ENCODE assay signal across 1 cellular context in the genomic region with DNA sequence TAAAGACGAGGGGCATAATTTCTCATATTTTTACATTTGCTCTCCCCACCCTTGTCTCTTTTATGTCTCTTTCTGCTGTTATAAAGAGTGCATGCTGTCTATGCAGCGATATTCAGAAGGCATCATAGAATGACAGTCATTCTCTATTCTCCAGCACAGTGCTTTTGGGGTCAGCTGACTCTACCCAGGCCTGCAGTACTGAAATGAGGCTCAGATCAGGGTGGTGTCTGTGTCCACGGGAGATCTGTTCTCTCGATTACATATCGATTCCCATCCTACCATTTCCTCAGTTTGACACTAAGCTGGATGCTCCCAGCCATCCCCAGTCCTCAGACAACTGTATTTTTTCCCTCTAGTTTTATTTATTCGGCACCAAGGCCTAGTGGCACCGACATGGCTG.
TF ChIP-seq lines count a peak whose summit lies in the region.

No MANE protein-coding gene starts in this region.

TF ChIP-seq in K562, 482 proteins besides CTCF, POLR2A, EP300 and RAD21:
- no peak for TF ChIP-seq ZNF830 (CRISPR knock-in tag; IDR thresholded peaks at IDR 0.05)
- 0 out of 2 replicates have a peak, but pooled peaks have one; percentile 19 for TF ChIP-seq ZNF766 (CRISPR knock-in tag; conservative IDR thresholded peaks at IDR 0.05)
